ENCODE assay signal across 8 cellular contexts in genomic region chr14:20412422-20412821, GRCh38. TPM values are rescaled to one million over a fixed set of nuclear protein-coding genes. Genes with fewer than 3 reads are reported as not detected.
A peak's percentile ranks its signal among the peaks of the same experiment; 100 is the strongest.
DNase-seq lines count a peak whose midpoint lies in the region; ATAC-seq, FAIRE-seq and TF ChIP-seq lines count a peak whose summit lies in the region.

No MANE protein-coding gene starts in this region.

- H3K79me2 ChIP-seq in GM23338 (replicated peaks; ENCODE audit: insufficient read depth), result peaks cover 6% of the 10 kb centered on the region; the same call in 1 of the 2 replicates
- H3K79me2 ChIP-seq in OCI-LY3 (ENCODE audit: low read length), result peaks cover 44% of the 10 kb centered on the region

- peaks cover 17% of the 10 kb centered on the region for H3K4me1 ChIP-seq in GM23338 (ENCODE audit: insufficient read depth)
- peaks cover 26% of the 10 kb centered on the region for H3K4me1 ChIP-seq in OCI-LY3 (ENCODE audit: low read length)

- peak overlapping the region; percentile 90 for H3K9ac ChIP-seq in OCI-LY3 (ENCODE audit: low read length)

- H3K4me2 ChIP-seq in GM23338 (peak overlapping the region; percentile 97), OCI-LY3 (ENCODE audit: low read length) (peak overlapping the region; percentile 88)

- peaks cover 4% of the 10 kb centered on the region; the same call in 1 of the 2 replicates for H3F3A ChIP-seq in GM23338 (replicated peaks; ENCODE audit: low read depth)

- H3K27me3 ChIP-seq in GM23338 (ENCODE audit: insufficient read depth), result peaks cover 7% of the 10 kb centered on the region; the same call in 1 of the 2 replicates
- H3K27me3 ChIP-seq in OCI-LY3 (ENCODE audit: low read depth, low read length), result no peaks in the 10 kb centered on the region

- DNase-seq in GM12892 (ENCODE audit: insufficient read length), result no peak
- peak; percentile 16 for DNase-seq in GM23338 (ENCODE audit: low spot score)
- no peak for DNase-seq in endothelial cell (ENCODE audit: low spot score)
- DNase-seq in neural crest cell (ENCODE audit: low read depth, low spot score), result no peak
- DNase-seq in NCI-H1930 (lab: John Stamatoyannopoulos, UW), result no peak
- no peak for DNase-seq in activated CD4-positive, alpha-beta T cell treated with anti-CD3 and anti-CD28 coated beads for 4 hours
- no peak for DNase-seq in stimulated activated CD4-positive, alpha-beta T cell treated with anti-CD3 and anti-CD28 coated beads, Interleukin-2, amount 100 ng/mL, for 24 hours

- H2AFZ ChIP-seq in GM23338 (peak overlapping the region; percentile 100), OCI-LY3 (ENCODE audit: low read depth, low read length) (no peak overlapping the region)

- no peaks in the 10 kb centered on the region; the same call in 1 of the 3 replicates for H3K9me3 Mint-ChIP-seq in GM23338
- H3K9me3 Mint-ChIP-seq in endothelial cell (ENCODE audit: unreplicated experiment), result no peaks in the 10 kb centered on the region
- no peaks in the 10 kb centered on the region for H3K9me3 Mint-ChIP-seq in neural crest cell

- H4K20me1 ChIP-seq in GM23338 (replicated peaks; ENCODE audit: insufficient read depth), result no peaks in the 10 kb centered on the region
- peaks cover 7% of the 10 kb centered on the region for H4K20me1 ChIP-seq in OCI-LY3 (ENCODE audit: insufficient read depth, low read length)

- H3K27me3 Mint-ChIP-seq in GM23338 (ENCODE audit: insufficient read depth, low read depth, poor library complexity) (peaks cover 8% of the 10 kb centered on the region), endothelial cell (ENCODE audit: unreplicated experiment) (peaks cover 4% of the 10 kb centered on the region), neural crest cell (ENCODE audit: low read depth) (no peaks in the 10 kb centered on the region)

- H3K36me3 ChIP-seq in GM23338 (ENCODE audit: insufficient read depth), result no peaks in the 10 kb centered on the region
- peaks cover 12% of the 10 kb centered on the region for H3K36me3 ChIP-seq in OCI-LY3 (replicated peaks; ENCODE audit: low read depth, low read length)

- no peak for TF ChIP-seq POLR2A in GM12892 (IDR thresholded peaks at IDR 0.05; ENCODE audit: low read depth, low read length)

- H3K4me3 Mint-ChIP-seq in GM23338 (peak overlapping the region; percentile 93), endothelial cell (ENCODE audit: unreplicated experiment) (peak overlapping the region; percentile 97), neural crest cell (peak overlapping the region; percentile 90)

- H3K27ac ChIP-seq in GM23338 (ENCODE audit: low read depth), result 0 out of 2 replicates have a peak overlapping the region, but pooled peaks have one; percentile 90
- H3K27ac ChIP-seq in OCI-LY3 (ENCODE audit: low read length), result peak overlapping the region; percentile 79

- H3K4me1 Mint-ChIP-seq in GM23338 (peaks cover 18% of the 10 kb centered on the region; the same call in 2 of the 3 replicates), endothelial cell (ENCODE audit: unreplicated experiment) (peaks cover 11% of the 10 kb centered on the region), neural crest cell (peaks cover 23% of the 10 kb centered on the region)

- peak; percentile 24 for FAIRE-seq in GM12892 (lab: Jason Lieb, UNC)

- H3K36me3 Mint-ChIP-seq in GM23338 (ENCODE audit: low read depth) (peaks cover 7% of the 10 kb centered on the region), endothelial cell (ENCODE audit: low read depth, unreplicated experiment) (peaks cover 18% of the 10 kb centered on the region), neural crest cell (ENCODE audit: low read depth) (no peaks in the 10 kb centered on the region)

- no peaks in the 10 kb centered on the region for H3K9me2 ChIP-seq in GM23338 (ENCODE audit: insufficient read depth)

- no peaks in the 10 kb centered on the region for H3K9me3 ChIP-seq in OCI-LY3 (ENCODE audit: insufficient read depth, low read length)

- no peak; the same call in 2 of the 3 replicates for ATAC-seq in GM23338

- no peak overlapping the region for H3K27ac Mint-ChIP-seq in GM23338
- peak overlapping the region; percentile 96 for H3K27ac Mint-ChIP-seq in endothelial cell (ENCODE audit: unreplicated experiment)
- H3K27ac Mint-ChIP-seq in neural crest cell (ENCODE audit: unreplicated experiment), result peak overlapping the region; percentile 87

- H3K4me3 ChIP-seq in GM23338 (peak overlapping the region; percentile 99), OCI-LY3 (ENCODE audit: low read length) (peak overlapping the region; percentile 80)

- TF ChIP-seq CTCF in GM23338 (conservative IDR thresholded peaks at IDR 0.05; ENCODE audit: low read depth in 2 of 2) (no peak), OCI-LY3 (IDR thresholded peaks at IDR 0.05; ENCODE audit: low read depth, low read length) (no peak), endothelial cell (IDR thresholded peaks at IDR 0.05; ENCODE audit: unreplicated experiment) (no peak), neural crest cell (conservative IDR thresholded peaks at IDR 0.05) (no peak)

TF ChIP-seq in GM23338, 12 proteins besides CTCF, POLR2A, EP300 and RAD21:
- TF ChIP-seq EZH2 (IDR thresholded peaks at IDR 0.05; ENCODE audit: low read depth, unreplicated experiment) (no peak), EZH2phosphoT487 (IDR thresholded peaks at IDR 0.05; ENCODE audit: unreplicated experiment) (no peak), ETS1 (IDR thresholded peaks at IDR 0.05) (no peak), CREB1 (CRISPR knock-in tag; IDR thresholded peaks at IDR 0.05; ENCODE audit: low read depth) (no peak)

RNA-seq across cellular contexts. Expression of gene TEP1, which starts 0.9 kb away (rescaled TPM):
- polyA plus RNA-seq in GM12892 (2012; ENCODE audit: missing spikeins), result 21.1 TPM
- 8.5 and 12.9 TPM in 2 replicates for total RNA-seq in GM23338 (2014; rRNA removed; shearing (Covaris generic))
- 3.0 and 3.2 TPM in 2 replicates for polyA plus RNA-seq in GM23338 (2016; fragmentation: Nextera tagmentation; extraction: Ambion mirVana)
- total RNA-seq in endothelial cell (ENCODE audit: unreplicated experiment) (44.0 TPM), neural crest cell (12.7 and 13.7 TPM in 2 replicates)

RNA-seq across cellular contexts. Expression of gene KLHL33, which starts 23.5 kb away (rescaled TPM):
- 0.06 TPM for polyA plus RNA-seq in GM12892 (2012; ENCODE audit: missing spikeins)
- 0.12 and 0.35 TPM in 2 replicates for total RNA-seq in GM23338 (2014; rRNA removed; shearing (Covaris generic))
- polyA plus RNA-seq in GM23338 (2016; fragmentation: Nextera tagmentation; extraction: Ambion mirVana), result 0.09 and 0.15 TPM in 2 replicates
- total RNA-seq in endothelial cell (ENCODE audit: unreplicated experiment) (0.08 TPM), neural crest cell (0.07 TPM in 1 of 2 replicates, not detected in the other)

RNA-seq across cellular contexts. Expression of gene OSGEP, which starts 42.2 kb away (rescaled TPM):
- 41.4 TPM for polyA plus RNA-seq in GM12892 (2012; ENCODE audit: missing spikeins)
- 59.5 and 62.8 TPM in 2 replicates for total RNA-seq in GM23338 (2014; rRNA removed; shearing (Covaris generic))
- 29.0 and 35.1 TPM in 2 replicates for polyA plus RNA-seq in GM23338 (2016; fragmentation: Nextera tagmentation; extraction: Ambion mirVana)
- total RNA-seq in endothelial cell (ENCODE audit: unreplicated experiment), result 46.1 TPM
- total RNA-seq in neural crest cell, result 67.3 and 68.1 TPM in 2 replicates

RNA-seq across cellular contexts. Expression of gene APEX1, which starts 42.6 kb away (rescaled TPM):
- 308 TPM for polyA plus RNA-seq in GM12892 (2012; ENCODE audit: missing spikeins)
- 216 and 247 TPM in 2 replicates for total RNA-seq in GM23338 (2014; rRNA removed; shearing (Covaris generic))
- polyA plus RNA-seq in GM23338 (2016; fragmentation: Nextera tagmentation; extraction: Ambion mirVana), result 279 and 291 TPM in 2 replicates
- 230 TPM for total RNA-seq in endothelial cell (ENCODE audit: unreplicated experiment)
- total RNA-seq in neural crest cell, result 433 and 437 TPM in 2 replicates

RNA-seq across cellular contexts. Expression of gene PIP4P1, which starts 48.8 kb away (rescaled TPM):
- 26.1 TPM for polyA plus RNA-seq in GM12892 (2012; ENCODE audit: missing spikeins)
- total RNA-seq in GM23338 (2014; rRNA removed; shearing (Covaris generic)), result 24.8 and 26.4 TPM in 2 replicates
- polyA plus RNA-seq in GM23338 (2016; fragmentation: Nextera tagmentation; extraction: Ambion mirVana), result 18.9 and 20.9 TPM in 2 replicates
- 36.8 TPM for total RNA-seq in endothelial cell (ENCODE audit: unreplicated experiment)
- 36.0 and 40.8 TPM in 2 replicates for total RNA-seq in neural crest cell
